13 cellular contexts compared by ENCODE assay signal in the genomic region with DNA sequence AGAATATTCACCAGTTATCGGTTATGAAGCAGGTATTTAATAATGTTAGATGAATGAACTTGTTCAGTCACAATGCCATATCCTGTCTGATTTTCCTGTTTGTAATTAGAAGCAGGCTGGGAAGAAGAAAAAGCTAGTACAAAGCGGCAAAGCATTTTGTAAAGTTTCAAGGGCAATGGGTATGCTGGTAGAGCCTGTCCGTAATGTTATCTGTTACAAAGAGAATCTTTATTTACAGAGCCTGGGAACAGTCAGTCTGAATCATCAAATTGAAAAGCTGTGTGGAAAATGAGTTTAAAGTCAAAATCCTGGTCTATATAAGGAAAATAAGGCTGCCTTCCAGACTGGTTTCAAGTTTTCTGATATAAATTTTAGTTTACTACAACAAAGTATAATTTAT.
"Had no signal": no experiment of that assay in that cellular context is flagged by ENCODE, and none has a peak within 500 bp of the region (broad histone marks: within the 10 kb centered on the region; RNA-seq: fewer than 3 reads in every experiment).

No MANE protein-coding gene starts in this region.

- H3K4me1 ChIP-seq: SJCRH30, stomach had no signal

- ATAC-seq: activated naive CD8-positive, alpha-beta T cell treated with anti-CD3 and anti-CD28 coated beads, Interleukin-2, amount 50 U/mL, for 24 hours; activated T-helper 17 cell treated with anti-CD3 and anti-CD28 coated beads, Interleukin-2, amount 50 U/mL, for 72 hours; sciatic nerve had no signal

- H3K36me3 ChIP-seq: thoracic aorta had no signal

- FAIRE-seq: astrocyte, endometrium had no signal

- H3K27ac ChIP-seq: SJCRH30, stomach, thoracic aorta had no signal

- H3K27me3 ChIP-seq: SJCRH30, stomach had no signal

- H3K4me1 Mint-ChIP-seq: nephron progenitor cell had no signal

- H3K4me3 Mint-ChIP-seq: activated naive CD8-positive, alpha-beta T cell treated with anti-CD3 and anti-CD28 coated beads, Interleukin-2, amount 50 U/mL, for 24 hours; activated T-helper 17 cell treated with anti-CD3 and anti-CD28 coated beads, Interleukin-2, amount 50 U/mL, for 72 hours; nephron progenitor cell; T-helper 2 cell treated with Interferon-gamma antibody and Interleukin-4, amounts not matched to agents 5 μg/mL and 100 μg/mL, for 36 hours had no signal

- H3K9me3 ChIP-seq: SJCRH30, stomach, thoracic aorta had no signal

- H3K4me3 ChIP-seq: SJCRH30, stomach, thoracic aorta had no signal

- H3K27me3 Mint-ChIP-seq: activated naive CD8-positive, alpha-beta T cell treated with anti-CD3 and anti-CD28 coated beads, Interleukin-2, amount 50 U/mL, for 24 hours; activated T-helper 17 cell treated with anti-CD3 and anti-CD28 coated beads, Interleukin-2, amount 50 U/mL, for 72 hours had no signal

- H3K9me3 Mint-ChIP-seq: activated naive CD8-positive, alpha-beta T cell treated with anti-CD3 and anti-CD28 coated beads, Interleukin-2, amount 50 U/mL, for 24 hours; activated T-helper 17 cell treated with anti-CD3 and anti-CD28 coated beads, Interleukin-2, amount 50 U/mL, for 72 hours; T-helper 2 cell treated with Interferon-gamma antibody and Interleukin-4, amounts not matched to agents 5 μg/mL and 100 μg/mL, for 36 hours had no signal

- DNase-seq: activated naive CD4-positive, alpha-beta T cell treated with Interleukin-2 at 50 U/mL for 16 hours; activated naive CD8-positive, alpha-beta T cell treated with anti-CD3 and anti-CD28 coated beads, Interleukin-2, amount 50 U/mL, for 24 hours; activated T-cell treated with anti-CD3 and anti-CD28 coated beads for 4 hours; nephron progenitor cell; SJCRH30; stimulated activated CD4-positive, alpha-beta T cell treated with anti-CD3 and anti-CD28 coated beads, Interleukin-1b, Interleukin-23, amount 100 ng/mL, for 48 hours; stomach had no signal

- H3K27ac Mint-ChIP-seq: activated naive CD8-positive, alpha-beta T cell treated with anti-CD3 and anti-CD28 coated beads, Interleukin-2, amount 50 U/mL, for 24 hours; activated T-helper 17 cell treated with anti-CD3 and anti-CD28 coated beads, Interleukin-2, amount 50 U/mL, for 72 hours; nephron progenitor cell; T-helper 2 cell treated with Interferon-gamma antibody and Interleukin-4, amounts not matched to agents 5 μg/mL and 100 μg/mL, for 36 hours had no signal
